ENCODE assay signal across 14 cellular contexts in the genomic region with DNA sequence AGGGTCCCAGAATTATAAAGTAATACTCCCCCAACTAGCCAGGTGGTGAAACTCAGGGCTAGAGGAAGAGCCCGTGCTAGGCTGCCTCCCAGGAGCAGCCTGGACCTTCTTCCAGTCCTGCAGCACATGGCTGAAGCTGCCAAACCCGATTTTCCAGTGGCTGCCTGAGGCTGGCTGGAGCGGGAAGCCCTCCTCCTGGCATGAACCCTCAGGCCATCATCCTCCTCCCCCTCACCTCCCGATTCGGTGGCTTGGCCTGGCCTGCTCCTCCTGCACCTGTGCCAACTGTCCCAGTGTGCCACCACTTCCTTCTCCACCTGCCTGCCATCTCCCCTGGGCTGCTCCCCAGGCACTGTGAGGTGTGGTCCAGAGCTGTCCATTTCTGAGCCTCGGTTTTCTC. TPM values are rescaled to one million over a fixed set of nuclear protein-coding genes. Genes with fewer than 3 reads are reported as not detected.
DNase-seq lines count a peak whose midpoint lies in the region; ATAC-seq and TF ChIP-seq lines count a peak whose summit lies in the region.
"Had no signal": no experiment of that assay in that cellular context is flagged by ENCODE, and none has a peak within 500 bp of the region (broad histone marks: within the 10 kb centered on the region; RNA-seq: fewer than 3 reads in every experiment).

No MANE protein-coding gene starts in this region.

- no peak for ATAC-seq in HG02884 (IDR thresholded peaks at IDR 0.05; ENCODE audit: unreplicated experiment)
- ATAC-seq: activated naive CD8-positive, alpha-beta T cell treated with anti-CD3 and anti-CD28 coated beads, Interleukin-2, amount 50 U/mL, for 24 hours had no signal

- TF ChIP-seq POLR2A in lower leg skin (IDR thresholded peaks at IDR 0.05) = no peak

- H3K27ac Mint-ChIP-seq in activated naive CD4-positive, alpha-beta T cell treated with anti-CD3 and anti-CD28 coated beads, Interleukin-2, amount 10 ng/mL, durations not matched to agents 7 days and 5 days = no peak overlapping the region
- H3K27ac Mint-ChIP-seq: activated CD4-positive, alpha-beta memory T cell treated with anti-CD3 and anti-CD28 coated beads, Interleukin-2, amount 10 ng/mL, durations not matched to agents 7 days and 5 days; activated naive CD8-positive, alpha-beta T cell treated with anti-CD3 and anti-CD28 coated beads, Interleukin-2, amount 50 U/mL, for 24 hours had no signal

- no peaks in the 10 kb centered on the region for H3K36me3 Mint-ChIP-seq in activated naive CD4-positive, alpha-beta T cell treated with anti-CD3 and anti-CD28 coated beads, Interleukin-2, amount 10 ng/mL, durations not matched to agents 7 days and 5 days

- intact Hi-C loops in lower leg skin (cut with DNase I; ENCODE audit: low total_unique reads) = no loop called here

- H3K4me3 Mint-ChIP-seq in activated naive CD4-positive, alpha-beta T cell treated with anti-CD3 and anti-CD28 coated beads, Interleukin-2, amount 10 ng/mL, durations not matched to agents 7 days and 5 days = no peak overlapping the region
- H3K4me3 Mint-ChIP-seq: activated CD4-positive, alpha-beta memory T cell treated with anti-CD3 and anti-CD28 coated beads, Interleukin-2, amount 10 ng/mL, durations not matched to agents 7 days and 5 days; activated naive CD8-positive, alpha-beta T cell treated with anti-CD3 and anti-CD28 coated beads, Interleukin-2, amount 50 U/mL, for 24 hours had no signal

- no peak for TF ChIP-seq CTCF in RWPE1 (conservative IDR thresholded peaks at IDR 0.05; ENCODE audit: low read depth)
- TF ChIP-seq CTCF in lower leg skin (IDR thresholded peaks at IDR 0.05) = no peak

- H3K9me3 Mint-ChIP-seq in activated naive CD4-positive, alpha-beta T cell treated with anti-CD3 and anti-CD28 coated beads, Interleukin-2, amount 10 ng/mL, durations not matched to agents 7 days and 5 days = no peaks in the 10 kb centered on the region
- H3K9me3 Mint-ChIP-seq: activated CD4-positive, alpha-beta memory T cell treated with anti-CD3 and anti-CD28 coated beads, Interleukin-2, amount 10 ng/mL, durations not matched to agents 7 days and 5 days; activated naive CD8-positive, alpha-beta T cell treated with anti-CD3 and anti-CD28 coated beads, Interleukin-2, amount 50 U/mL, for 24 hours had no signal

- H3K4me1 Mint-ChIP-seq in activated naive CD4-positive, alpha-beta T cell treated with anti-CD3 and anti-CD28 coated beads, Interleukin-2, amount 10 ng/mL, durations not matched to agents 7 days and 5 days = peaks cover 10% of the 10 kb centered on the region

- 30 to 36% methylated on average over 6 of the region's 6 CpGs for WGBS in lower leg skin, 2 donors

- no peak overlapping the region for H3K4me3 ChIP-seq in lower leg skin (ENCODE audit: low read depth, poor library complexity, severe bottlenecking)
- H3K4me3 ChIP-seq: ovary, testis had no signal

- peak in 2 of 3 experiments; percentile 45 to 65 for DNase-seq in NCI-H1417 (lab: John Stamatoyannopoulos, UW)
- DNase-seq in NCI-H1417 treated with DMSO at 0.1 percent for 48 hours (lab: John Stamatoyannopoulos, UW) = no peak
- DNase-seq in RWPE1 (ENCODE audit: low spot score) = peak; percentile 62
- peak; percentile 90 for DNase-seq in islet precursor cell
- DNase-seq in lower leg skin (ENCODE audit: low spot score in 2 of 2) = no peak
- no peak for DNase-seq in activated naive CD4-positive, alpha-beta T cell treated with anti-CD3 and anti-CD28 coated beads, Interleukin-2, amount 10 ng/mL, durations not matched to agents 7 days and 5 days
- DNase-seq: activated CD4-positive, alpha-beta memory T cell treated with anti-CD3 and anti-CD28 coated beads, Interleukin-2, amount 10 ng/mL, durations not matched to agents 7 days and 5 days; activated naive CD8-positive, alpha-beta T cell treated with anti-CD3 and anti-CD28 coated beads, Interleukin-2, amount 50 U/mL, for 24 hours; ovary; SW 1271; testis had no signal

- CTCF ChIA-PET in RWPE1 (lab: Yijun Ruan, JAX) = interaction anchor here (1.1 to 2.0 kb wide), 3 partner anchors 40 to 136 kb away, joined by 4 to 7 read pairs (median 5); a partner anchor contains a TSS
- CTCF ChIA-PET in activated naive CD4-positive, alpha-beta T cell treated with anti-CD3 and anti-CD28 coated beads, Interleukin-2, amount 10 ng/mL, durations not matched to agents 7 days and 5 days (lab: Charles Lee) = interaction anchor here (1.1 to 1.5 kb wide), 2 partner anchors 10 to 134 kb away, joined by 3 to 7 read pairs; no protein-coding TSS in a partner anchor

- H3K27ac ChIP-seq in RWPE1 (peak overlapping the region; percentile 10), temporal lobe (ENCODE audit: low read depth, low read length) (peak overlapping the region; percentile 77)
- H3K27ac ChIP-seq: ovary, testis had no signal

- peaks cover 55% of the 10 kb centered on the region for H3K27me3 Mint-ChIP-seq in activated naive CD4-positive, alpha-beta T cell treated with anti-CD3 and anti-CD28 coated beads, Interleukin-2, amount 10 ng/mL, durations not matched to agents 7 days and 5 days

- POLR2A ChIA-PET in RWPE1 (lab: Yijun Ruan, JAX; ENCODE audit: low non-redundant PET) = no interaction called here

RNA-seq across cellular contexts. Expression of a gene that starts 3.0 kb away (rescaled TPM):
- total RNA-seq in temporal lobe = 0.74 TPM
- 10 to 100 TPM in 1 of 4 donors, 1 to 10 TPM in 3; 2.9 to 10.9 (median 5.9) TPM for total RNA-seq in lower leg skin
- total RNA-seq: activated CD4-positive, alpha-beta memory T cell treated with anti-CD3 and anti-CD28 coated beads, Interleukin-2, amount 10 ng/mL, durations not matched to agents 7 days and 5 days; Daoy had no signal

RNA-seq across cellular contexts. Expression of a gene that starts 4.4 kb away (rescaled TPM):
- total RNA-seq in temporal lobe (not detected), lower leg skin (not detected)
- total RNA-seq: activated CD4-positive, alpha-beta memory T cell treated with anti-CD3 and anti-CD28 coated beads, Interleukin-2, amount 10 ng/mL, durations not matched to agents 7 days and 5 days; Daoy; ovary had no signal

RNA-seq across cellular contexts. Expression of a gene that starts 26.4 kb away (rescaled TPM):
- total RNA-seq in temporal lobe (29.0 TPM), lower leg skin (10 to 100 TPM; 26.4 to 46.7 (median 36.4) TPM)

RNA-seq across cellular contexts. Expression of a gene that starts 31.3 kb away (rescaled TPM):
- total RNA-seq in temporal lobe (2.2 TPM), lower leg skin (1 to 10 TPM; 2.4 to 5.1 (median 4.0) TPM)
- total RNA-seq: Daoy had no signal

RNA-seq across cellular contexts. Expression of a gene that starts 39.4 kb away (rescaled TPM):
- total RNA-seq in temporal lobe (16.0 TPM), lower leg skin (10 to 100 TPM in 3 of 4 donors, 1 to 10 TPM in 1; 4.4 to 18.4 (median 11.7) TPM)

Comparison
In these comparisons a context has a peak if more than half of its experiments do, and no peak if none do; other contexts are left out.
1. DNase-seq: peak in NCI-H1417 (2 of 3), RWPE1 (single experiment) and islet precursor cell (single experiment); none in NCI-H1417 treated with DMSO at 0.1 percent for 48 hours (single experiment), lower leg skin (0 of 2) and activated naive CD4-positive, alpha-beta T cell treated with anti-CD3 and anti-CD28 coated beads, Interleukin-2, amount 10 ng/mL, durations not matched to agents 7 days and 5 days (single experiment).